8 cellular contexts compared by ENCODE assay signal in genomic region chr9:135500071-135500524, GRCh38. TPM values are rescaled to one million over a fixed set of nuclear protein-coding genes. Genes with fewer than 3 reads are reported as not detected.
DNase-seq lines count a peak whose midpoint lies in the region; ATAC-seq, FAIRE-seq and TF ChIP-seq lines count a peak whose summit lies in the region.

No MANE protein-coding gene starts in this region.

- dilution Hi-C loops in keratinocyte (cut with MboI; ENCODE audit: extremely low pct_ligation_motif_present, low sequenced_read_pairs), result no loop called here

- H3K4me3 ChIP-seq in astrocyte of the spinal cord (ENCODE audit: low read depth, low read length), result peak overlapping the region; percentile 77
- peak overlapping the region; percentile 84 to 93 (median 84) for H3K4me3 ChIP-seq in keratinocyte (ENCODE audit: control insufficient read depth in 2 of 3, extremely low read depth in 1 of 3, insufficient read depth in 2 of 3, low read depth in 1 of 3, low read length in 3 of 3)
- H3K4me3 ChIP-seq in subcutaneous abdominal adipose tissue (ENCODE audit: low read depth in 1 of 5, low read length in 5 of 5), result peak overlapping the region; percentile 63 to 93 (median 85)

- no peaks in the 10 kb centered on the region for H3K9me1 ChIP-seq in keratinocyte (ENCODE audit: control insufficient read depth, extremely low read depth, insufficient read depth, low read length)

- H3K9me3 ChIP-seq in keratinocyte (ENCODE audit: control insufficient read depth, low read depth, low read length) (no peaks in the 10 kb centered on the region), subcutaneous abdominal adipose tissue (ENCODE audit: control insufficient read depth in 5 of 5, low read length in 5 of 5) (no peaks in the 10 kb centered on the region)

- H3K27me3 ChIP-seq in keratinocyte (ENCODE audit: control insufficient read depth, extremely low read depth, insufficient read depth, low read length), result no peaks in the 10 kb centered on the region
- no peaks in the 10 kb centered on the region for H3K27me3 ChIP-seq in subcutaneous abdominal adipose tissue (ENCODE audit: control insufficient read depth in 5 of 5, insufficient read depth in 4 of 5, low read length in 5 of 5)

- peaks cover 5% of the 10 kb centered on the region for H4K20me1 ChIP-seq in keratinocyte (ENCODE audit: control insufficient read depth, extremely low read depth, insufficient read depth, low read length)

- H3K36me3 ChIP-seq in keratinocyte (ENCODE audit: control insufficient read depth in 2 of 2, extremely low read depth in 1 of 2, insufficient read depth in 2 of 2, low read length in 2 of 2), result peaks cover 20% of the 10 kb centered on the region in 2 experiments
- H3K36me3 ChIP-seq in subcutaneous abdominal adipose tissue (ENCODE audit: control insufficient read depth in 5 of 5, insufficient read depth in 5 of 5, low read length in 5 of 5), result peaks cover 0 to 33% (median 25%) of the 10 kb centered on the region in 5 donors

- TF ChIP-seq CTCF in astrocyte of the spinal cord (IDR thresholded peaks at IDR 0.05; ENCODE audit: low read depth, low read length), result no peak
- TF ChIP-seq CTCF in keratinocyte (optimal IDR thresholded peaks at IDR 0.05 in 1 of 3, IDR thresholded peaks at IDR 0.05 in 1 of 3, conservative IDR thresholded peaks at IDR 0.05 in 1 of 3; ENCODE audit: extremely low read depth in 1 of 3, insufficient read depth in 2 of 3, low read length in 3 of 3), result no peak

- in situ Hi-C loops in astrocyte of the spinal cord (cut with HindIII; ENCODE audit: low sequenced_read_pairs), result no loop called here

- H3K9ac ChIP-seq in keratinocyte (ENCODE audit: control insufficient read depth, extremely low read depth, insufficient read depth, low read length) (peak overlapping the region; percentile 90), subcutaneous abdominal adipose tissue (ENCODE audit: low read length in 5 of 5) (peak overlapping the region in 4 of 5 donors; percentile 73 to 93 (median 84))

- DNase-seq in HT-29 (ENCODE audit: low spot score) (peak; percentile 27), astrocyte of the spinal cord (ENCODE audit: low read depth, low spot score) (no peak), keratinocyte (ENCODE audit: low read depth, low spot score) (no peak), NCI-H1417 treated with DMSO at 0.1 percent for 48 hours (lab: John Stamatoyannopoulos, UW) (no peak)
- no peak for DNase-seq in activated effector memory CD4-positive, alpha-beta T cell treated with Interleukin-2 at 50 U/mL for 16 hours

- H3K4me1 ChIP-seq in keratinocyte (ENCODE audit: control insufficient read depth, extremely low read depth, insufficient read depth, low read length) (peaks cover 14% of the 10 kb centered on the region), subcutaneous abdominal adipose tissue (ENCODE audit: control insufficient read depth in 5 of 5, insufficient read depth in 5 of 5, low read length in 5 of 5) (peaks cover 1 to 37% (median 31%) of the 10 kb centered on the region in 5 donors)

- peaks cover 31% of the 10 kb centered on the region for H3K79me2 ChIP-seq in keratinocyte (ENCODE audit: control insufficient read depth, insufficient read depth, low read length)

- peak overlapping the region; percentile 86 for H2AFZ ChIP-seq in keratinocyte (ENCODE audit: control insufficient read depth, low read length)

- H3K27ac ChIP-seq in keratinocyte (ENCODE audit: control insufficient read depth, insufficient read depth, low read length) (peak overlapping the region; percentile 78), subcutaneous abdominal adipose tissue (ENCODE audit: low read depth, low read length) (peak overlapping the region; percentile 69)

- ATAC-seq in GM18909 (IDR thresholded peaks at IDR 0.05; ENCODE audit: poor library complexity, unreplicated experiment), result peak; percentile 10
- no peak for ATAC-seq in GM21526 (IDR thresholded peaks at IDR 0.05; ENCODE audit: low FRiP score, unreplicated experiment)

- no peak for FAIRE-seq in keratinocyte (lab: Jason Lieb, UNC)

- H3K4me2 ChIP-seq in keratinocyte (ENCODE audit: control insufficient read depth, extremely low read depth, insufficient read depth, low read depth, low read length), result peak overlapping the region; percentile 96

RNA-seq across cellular contexts. Expression of gene MRPS2, which starts 0.4 kb away (rescaled TPM):
- 105 and 115 TPM in 2 replicates for total RNA-seq in HT-29 (2014; rRNA removed; shearing (Covaris generic))
- polyA plus RNA-seq in keratinocyte, result 44.7 to 115 TPM (median 61.1 TPM) in 3 replicates
- 8.6 TPM for polyA plus RNA-seq in keratinocyte (2011; ENCODE audit: low read depth)
- polyA plus RNA-seq in keratinocyte (2011; cell fraction: cytosol; rRNA removed), result 64.8 and 109 TPM in 2 replicates
- polyA plus RNA-seq in keratinocyte (2011; cell fraction: nucleus; rRNA removed), result 55.7 and 75.2 TPM in 2 replicates
- polyA plus RNA-seq in keratinocyte (2012; ENCODE audit: low replicate concordance), result 42.4 and 69.6 TPM in 2 replicates
- polyA minus RNA-seq in keratinocyte, result 80.6 to 155 TPM (median 91.7 TPM) in 3 replicates
- polyA minus RNA-seq in keratinocyte (2011; cell fraction: cytosol; rRNA and poly(A)+ RNA removed), result 110 TPM
- 22.2 and 29.4 TPM in 2 replicates for polyA minus RNA-seq in keratinocyte (2011; cell fraction: nucleus; rRNA and poly(A)+ RNA removed)

RNA-seq across cellular contexts. Expression of gene PPP1R26, which starts 20.5 kb away (rescaled TPM):
- total RNA-seq in HT-29 (2014; rRNA removed; shearing (Covaris generic)), result 40.1 and 41.0 TPM in 2 replicates
- polyA plus RNA-seq in keratinocyte, result 4.3 to 4.7 TPM (median 4.5 TPM) in 3 replicates
- 9.4 TPM for polyA plus RNA-seq in keratinocyte (2011; ENCODE audit: low read depth)
- polyA plus RNA-seq in keratinocyte (2011; cell fraction: cytosol; rRNA removed), result 2.5 and 4.8 TPM in 2 replicates
- 11.0 and 12.5 TPM in 2 replicates for polyA plus RNA-seq in keratinocyte (2011; cell fraction: nucleus; rRNA removed)
- 6.4 and 7.5 TPM in 2 replicates for polyA plus RNA-seq in keratinocyte (2012; ENCODE audit: low replicate concordance)
- 3.6 to 8.1 TPM (median 3.6 TPM) in 3 replicates for polyA minus RNA-seq in keratinocyte
- 7.9 TPM for polyA minus RNA-seq in keratinocyte (2011; cell fraction: cytosol; rRNA and poly(A)+ RNA removed)
- polyA minus RNA-seq in keratinocyte (2011; cell fraction: nucleus; rRNA and poly(A)+ RNA removed), result 8.0 and 8.6 TPM in 2 replicates

RNA-seq across cellular contexts. Expression of gene LCN1, which starts 21.1 kb away (rescaled TPM):
- total RNA-seq in HT-29 (2014; rRNA removed; shearing (Covaris generic)), result not detected in 2 replicates
- not detected in 3 replicates for polyA plus RNA-seq in keratinocyte
- not detected for polyA plus RNA-seq in keratinocyte (2011; ENCODE audit: low read depth)
- not detected in 2 replicates for polyA plus RNA-seq in keratinocyte (2011; cell fraction: cytosol; rRNA removed)
- polyA plus RNA-seq in keratinocyte (2011; cell fraction: nucleus; rRNA removed), result not detected in 2 replicates
- not detected in 2 replicates for polyA plus RNA-seq in keratinocyte (2012; ENCODE audit: low replicate concordance)
- polyA minus RNA-seq in keratinocyte, result not detected in 3 replicates
- not detected for polyA minus RNA-seq in keratinocyte (2011; cell fraction: cytosol; rRNA and poly(A)+ RNA removed)
- not detected in 2 replicates for polyA minus RNA-seq in keratinocyte (2011; cell fraction: nucleus; rRNA and poly(A)+ RNA removed)

RNA-seq across cellular contexts. Expression of gene OBP2A, which starts 45.8 kb away (rescaled TPM):
- not detected in 2 replicates for total RNA-seq in HT-29 (2014; rRNA removed; shearing (Covaris generic))
- polyA plus RNA-seq in keratinocyte, result not detected in 3 replicates
- not detected for polyA plus RNA-seq in keratinocyte (2011; ENCODE audit: low read depth)
- polyA plus RNA-seq in keratinocyte (2011; cell fraction: cytosol; rRNA removed), result not detected in 2 replicates
- not detected in 2 replicates for polyA plus RNA-seq in keratinocyte (2011; cell fraction: nucleus; rRNA removed)
- polyA plus RNA-seq in keratinocyte (2012; ENCODE audit: low replicate concordance), result not detected in 2 replicates
- not detected in 3 replicates for polyA minus RNA-seq in keratinocyte
- polyA minus RNA-seq in keratinocyte (2011; cell fraction: cytosol; rRNA and poly(A)+ RNA removed), result not detected
- polyA minus RNA-seq in keratinocyte (2011; cell fraction: nucleus; rRNA and poly(A)+ RNA removed), result not detected in 2 replicates
